ENCODE assay signal across 21 cellular contexts in genomic region chr20:51640743-51641142, GRCh38.
DNase-seq lines count a peak whose midpoint lies in the region; ATAC-seq, FAIRE-seq and TF ChIP-seq lines count a peak whose summit lies in the region.
"Had no signal": no experiment of that assay in that cellular context is flagged by ENCODE, and none has a peak within 500 bp of the region (broad histone marks: within the 10 kb centered on the region; RNA-seq: fewer than 3 reads in every experiment).

No MANE protein-coding gene starts in this region.

- WGBS in smooth muscle cell (ENCODE audit: low lambda C conversion rate) = 12% methylated on average over 3 of the region's 3 CpGs

- intact Hi-C loops in Panc1 (cut with micrococcal nuclease; ENCODE audit: unreplicated experiment) = no loop called here

- H2AFZ ChIP-seq in fibroblast of lung (ENCODE audit: low read length) (no peak overlapping the region), smooth muscle cell (ENCODE audit: low read depth) (no peak overlapping the region)

- peak; percentile 24 for DNase-seq in ELR (ENCODE audit: low read depth)
- DNase-seq in Panc1 (ENCODE audit: low read depth, low spot score) = no peak
- peak; percentile 28 to 67 for DNase-seq in fibroblast of lung (ENCODE audit: low read depth in 2 of 2)
- DNase-seq in smooth muscle cell (lab: John Stamatoyannopoulos, UW; ENCODE audit: unreplicated experiment) = no peak
- DNase-seq in T-helper 17 cell = no peak
- no peak for DNase-seq in D721Med (ENCODE audit: insufficient read length, low spot score)
- DNase-seq in H7 = no peak
- DNase-seq: H9, NCI-H1694 treated with DMSO at 0.1 percent for 48 hours, NCI-H2107, NCI-H510A, NCI-H748 treated with DMSO at 0.1 percent for 48 hours, OCI-M1, RPMI8226, SIG-M5, T-cell had no signal

- in situ Hi-C loops in Panc1 (cut with HindIII; ENCODE audit: low pct_unique_long_range_greater_than_20kb, low sequenced_read_pairs) = no loop called here

- H3K27ac ChIP-seq in Panc1 (ENCODE audit: low read length) (peak overlapping the region; percentile 27; the same call in 1 of the 2 replicates), fibroblast of lung (ENCODE audit: insufficient read depth, low read length) (no peak overlapping the region), smooth muscle cell (ENCODE audit: low read depth) (peak overlapping the region; percentile 44)

- H3K36me3 ChIP-seq in Panc1 (ENCODE audit: control insufficient read depth, insufficient read depth, low read length) (no peaks in the 10 kb centered on the region), fibroblast of lung (ENCODE audit: control insufficient read depth, insufficient read depth, low read length) (no peaks in the 10 kb centered on the region), smooth muscle cell (ENCODE audit: low read depth) (no peaks in the 10 kb centered on the region), H7 (replicated peaks; ENCODE audit: control insufficient read depth, insufficient read depth, low read length) (no peaks in the 10 kb centered on the region)

- ATAC-seq in Panc1 (no peak), T-helper 17 cell (no peak), GM18519 (IDR thresholded peaks at IDR 0.05; ENCODE audit: low FRiP score, unreplicated experiment) (no peak)
- ATAC-seq: GM12878, K562, SK-N-SH treated with all-trans-retinoic acid at 6 μM for 48 hours, T-cell had no signal

- H3K4me1 ChIP-seq in Panc1 (ENCODE audit: control insufficient read depth, insufficient read depth, low read length) = peaks cover 6% of the 10 kb centered on the region
- peaks cover 2% of the 10 kb centered on the region for H3K4me1 ChIP-seq in fibroblast of lung (ENCODE audit: control insufficient read depth, extremely low read depth, insufficient read depth, low read length)
- H3K4me1 ChIP-seq in smooth muscle cell (ENCODE audit: low read depth) = peaks cover 8% of the 10 kb centered on the region

- H4K20me1 ChIP-seq in fibroblast of lung (ENCODE audit: control insufficient read depth, extremely low read depth, insufficient read depth, low read length) = no peaks in the 10 kb centered on the region
- no peaks in the 10 kb centered on the region for H4K20me1 ChIP-seq in smooth muscle cell (ENCODE audit: low read depth)

- H3K27me3 Mint-ChIP-seq in T-helper 17 cell = peaks cover 35% of the 10 kb centered on the region

- CTCF ChIA-PET in Panc1 (lab: Charles Lee) = no interaction called here

- no peak overlapping the region for H3K9ac ChIP-seq in fibroblast of lung (ENCODE audit: insufficient read depth, low read length)
- H3K9ac ChIP-seq in smooth muscle cell (ENCODE audit: low read depth) = no peak overlapping the region

- H3K4me3 ChIP-seq in Panc1 (ENCODE audit: low read depth in 2 of 2, low read length in 2 of 2) (no peak overlapping the region), fibroblast of lung (replicated peaks in 1 of 4; ENCODE audit: control extremely low read depth in 1 of 4, insufficient read depth in 1 of 4, low read depth in 3 of 4, low read length in 4 of 4) (no peak overlapping the region), smooth muscle cell (no peak overlapping the region), H7 (ENCODE audit: insufficient read depth, low read depth, low read length) (no peak overlapping the region)
- H3K4me3 ChIP-seq: GM12878, K562 had no signal

- H3F3A ChIP-seq in smooth muscle cell (ENCODE audit: low read depth) = peaks cover 15% of the 10 kb centered on the region

- no peak overlapping the region for H3K4me3 Mint-ChIP-seq in T-helper 17 cell
- H3K4me3 Mint-ChIP-seq: H9, T-cell had no signal

- H3K79me2 ChIP-seq in fibroblast of lung (ENCODE audit: control insufficient read depth, insufficient read depth, low read length) (no peaks in the 10 kb centered on the region), smooth muscle cell (ENCODE audit: low read depth) (no peaks in the 10 kb centered on the region)

- no peak for FAIRE-seq in D721Med (lab: Jason Lieb, UNC)
- FAIRE-seq: GM12878, GM18507, K562 had no signal

- H3K4me2 ChIP-seq in fibroblast of lung (ENCODE audit: extremely low read depth, insufficient read depth, low read length) = no peak overlapping the region
- H3K4me2 ChIP-seq in smooth muscle cell = no peak overlapping the region

- POLR2A ChIA-PET in Panc1 (lab: Charles Lee) = no interaction called here

- TF ChIP-seq CTCF in Panc1 (IDR thresholded peaks at IDR 0.05) (no peak), fibroblast of lung (conservative IDR thresholded peaks at IDR 0.05 in 1 of 2, IDR thresholded peaks at IDR 0.05 in 1 of 2; ENCODE audit: low read depth in 1 of 2, low read length in 2 of 2) (no peak), smooth muscle cell (IDR thresholded peaks at IDR 0.05; ENCODE audit: borderline replicate concordance, insufficient read depth, poor library complexity, severe bottlenecking) (no peak), D721Med (IDR thresholded peaks at IDR 0.05; ENCODE audit: insufficient read depth, missing control alignments) (no peak)

- no TSS peak for BruUV-seq in Panc1 (replicated peaks; lab: Mats Ljungman, UMichigan)

- no peak overlapping the region for H3K27ac Mint-ChIP-seq in T-helper 17 cell
- H3K27ac Mint-ChIP-seq: T-cell had no signal

- H3K4me1 Mint-ChIP-seq in T-helper 17 cell = peaks cover 3% of the 10 kb centered on the region

- H3K27me3 ChIP-seq in Panc1 (ENCODE audit: control insufficient read depth, insufficient read depth, low read length) = no peaks in the 10 kb centered on the region
- H3K27me3 ChIP-seq in fibroblast of lung (ENCODE audit: control insufficient read depth, insufficient read depth, low read length) = no peaks in the 10 kb centered on the region
- H3K27me3 ChIP-seq in smooth muscle cell (ENCODE audit: low read depth) = no peaks in the 10 kb centered on the region
- no peaks in the 10 kb centered on the region for H3K27me3 ChIP-seq in H7 (ENCODE audit: control insufficient read depth, insufficient read depth, low read length)

- H3K36me3 Mint-ChIP-seq in T-helper 17 cell (ENCODE audit: low read depth) = no peaks in the 10 kb centered on the region
- H3K36me3 Mint-ChIP-seq: T-cell had no signal

- no peaks in the 10 kb centered on the region for H3K9me3 ChIP-seq in Panc1 (ENCODE audit: control insufficient read depth, insufficient read depth, low read depth, low read length)
- no peaks in the 10 kb centered on the region for H3K9me3 ChIP-seq in fibroblast of lung (ENCODE audit: control insufficient read depth, insufficient read depth, low read depth, low read length)
- H3K9me3 ChIP-seq in smooth muscle cell (replicated peaks; ENCODE audit: low read depth) = no peaks in the 10 kb centered on the region
- no peaks in the 10 kb centered on the region for H3K9me3 ChIP-seq in T-helper 17 cell (ENCODE audit: control insufficient read depth, low read length, poor library complexity, severe bottlenecking)

Comparison
In these comparisons a context has a peak if more than half of its experiments do, and no peak if none do; other contexts are left out.
1. DNase-seq: peak in ELR (single experiment) and fibroblast of lung (2 of 2); none in Panc1 (single experiment), smooth muscle cell (single experiment), T-helper 17 cell (0 of 3), D721Med (single experiment) and H7 (single experiment).